In the genomic region with DNA sequence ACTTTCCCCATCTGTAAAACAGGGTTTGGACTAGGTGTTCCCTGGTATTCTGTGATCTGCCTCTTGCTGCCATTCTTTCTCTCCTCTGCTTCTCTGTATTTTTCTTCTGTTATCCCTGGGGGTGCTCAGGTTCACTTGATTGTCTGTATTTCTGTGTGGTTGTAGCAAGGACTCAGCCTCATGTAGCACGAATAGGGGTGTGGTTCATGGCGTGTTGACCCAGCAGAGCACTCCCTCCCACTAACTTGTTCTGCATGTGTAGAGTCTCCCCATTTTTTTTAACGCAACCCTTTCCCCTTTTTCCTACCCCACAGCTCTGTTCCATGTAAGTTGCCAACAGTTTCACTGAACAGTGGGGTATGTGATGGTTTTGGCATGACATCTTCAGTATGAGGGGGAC, we compare ENCODE assay signal across 2 cellular contexts.
TF ChIP-seq lines count a peak whose summit lies in the region.

No MANE protein-coding gene starts in this region.

TF ChIP-seq in HepG2, 621 proteins besides CTCF, POLR2A, EP300 and RAD21:
- no peak for TF ChIP-seq ZNF468 (CRISPR knock-in tag; IDR thresholded peaks at IDR 0.05)
- TF ChIP-seq ZNF775 (CRISPR knock-in tag; IDR thresholded peaks at IDR 0.05; ENCODE audit: borderline replicate concordance): no peak
- TF ChIP-seq ZSCAN29 (CRISPR knock-in tag; conservative IDR thresholded peaks at IDR 0.05): no peak
- no peak for TF ChIP-seq ZSCAN12 (CRISPR knock-in tag; IDR thresholded peaks at IDR 0.05)
- no peak for TF ChIP-seq SP5 (CRISPR knock-in tag; IDR thresholded peaks at IDR 0.05; ENCODE audit: borderline replicate concordance, low read depth)
- no peak for TF ChIP-seq ZC3H4 (CRISPR knock-in tag; IDR thresholded peaks at IDR 0.05; ENCODE audit: borderline replicate concordance)
- TF ChIP-seq TSC22D2 (CRISPR knock-in tag; IDR thresholded peaks at IDR 0.05; ENCODE audit: borderline replicate concordance): no peak
- no peak for TF ChIP-seq SAFB2 (CRISPR knock-in tag; IDR thresholded peaks at IDR 0.05; ENCODE audit: borderline replicate concordance, low read depth)
- TF ChIP-seq SCMH1 (CRISPR knock-in tag; IDR thresholded peaks at IDR 0.05; ENCODE audit: borderline replicate concordance): no peak
- no peak for TF ChIP-seq ZNF720 (CRISPR knock-in tag; IDR thresholded peaks at IDR 0.05)
- TF ChIP-seq CEBPG (CRISPR knock-in tag; IDR thresholded peaks at IDR 0.05): no peak
- TF ChIP-seq, protein P1, sequence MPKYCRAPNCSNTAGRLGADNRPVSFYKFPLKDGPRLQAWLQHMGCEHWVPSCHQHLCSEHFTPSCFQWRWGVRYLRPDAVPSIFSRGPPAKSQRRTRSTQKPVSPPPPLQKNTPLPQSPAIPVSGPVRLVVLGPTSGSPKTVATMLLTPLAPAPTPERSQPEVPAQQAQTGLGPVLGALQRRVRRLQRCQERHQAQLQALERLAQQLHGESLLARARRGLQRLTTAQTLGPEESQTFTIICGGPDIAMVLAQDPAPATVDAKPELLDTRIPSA (CRISPR knock-in tag; IDR thresholded peaks at IDR 0.05; ENCODE audit: borderline replicate concordance): no peak
- TF ChIP-seq SIN3A (IDR thresholded peaks at IDR 0.05; ENCODE audit: borderline replicate concordance, low read depth, low read length): no peak
- no peak for TF ChIP-seq PPARG (CRISPR knock-in tag; conservative IDR thresholded peaks at IDR 0.05)
- TF ChIP-seq, protein P2, sequence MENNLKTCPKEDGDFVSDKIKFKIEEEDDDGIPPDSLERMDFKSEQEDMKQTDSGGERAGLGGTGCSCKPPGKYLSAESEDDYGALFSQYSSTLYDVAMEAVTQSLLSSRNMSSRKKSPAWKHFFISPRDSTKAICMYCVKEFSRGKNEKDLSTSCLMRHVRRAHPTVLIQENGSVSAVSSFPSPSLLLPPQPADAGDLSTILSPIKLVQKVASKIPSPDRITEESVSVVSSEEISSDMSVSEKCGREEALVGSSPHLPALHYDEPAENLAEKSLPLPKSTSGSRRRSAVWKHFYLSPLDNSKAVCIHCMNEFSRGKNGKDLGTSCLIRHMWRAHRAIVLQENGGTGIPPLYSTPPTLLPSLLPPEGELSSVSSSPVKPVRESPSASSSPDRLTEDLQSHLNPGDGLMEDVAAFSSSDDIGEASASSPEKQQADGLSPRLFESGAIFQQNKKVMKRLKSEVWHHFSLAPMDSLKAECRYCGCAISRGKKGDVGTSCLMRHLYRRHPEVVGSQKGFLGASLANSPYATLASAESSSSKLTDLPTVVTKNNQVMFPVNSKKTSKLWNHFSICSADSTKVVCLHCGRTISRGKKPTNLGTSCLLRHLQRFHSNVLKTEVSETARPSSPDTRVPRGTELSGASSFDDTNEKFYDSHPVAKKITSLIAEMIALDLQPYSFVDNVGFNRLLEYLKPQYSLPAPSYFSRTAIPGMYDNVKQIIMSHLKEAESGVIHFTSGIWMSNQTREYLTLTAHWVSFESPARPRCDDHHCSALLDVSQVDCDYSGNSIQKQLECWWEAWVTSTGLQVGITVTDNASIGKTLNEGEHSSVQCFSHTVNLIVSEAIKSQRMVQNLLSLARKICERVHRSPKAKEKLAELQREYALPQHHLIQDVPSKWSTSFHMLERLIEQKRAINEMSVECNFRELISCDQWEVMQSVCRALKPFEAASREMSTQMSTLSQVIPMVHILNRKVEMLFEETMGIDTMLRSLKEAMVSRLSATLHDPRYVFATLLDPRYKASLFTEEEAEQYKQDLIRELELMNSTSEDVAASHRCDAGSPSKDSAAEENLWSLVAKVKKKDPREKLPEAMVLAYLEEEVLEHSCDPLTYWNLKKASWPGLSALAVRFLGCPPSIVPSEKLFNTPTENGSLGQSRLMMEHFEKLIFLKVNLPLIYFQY (CRISPR knock-in tag; IDR thresholded peaks at IDR 0.05; ENCODE audit: borderline replicate concordance): no peak

TF ChIP-seq in HCT116, 20 proteins besides CTCF, POLR2A, EP300 and RAD21:
- TF ChIP-seq CBX3 (IDR thresholded peaks at IDR 0.05; ENCODE audit: low read depth) (no peak), EZH2phosphoT487 (IDR thresholded peaks at IDR 0.05; ENCODE audit: borderline replicate concordance) (no peak), SRF (IDR thresholded peaks at IDR 0.05; ENCODE audit: low read depth) (no peak), JUND (IDR thresholded peaks at IDR 0.05) (no peak)
